14 cellular contexts compared by ENCODE assay signal in the genomic region with DNA sequence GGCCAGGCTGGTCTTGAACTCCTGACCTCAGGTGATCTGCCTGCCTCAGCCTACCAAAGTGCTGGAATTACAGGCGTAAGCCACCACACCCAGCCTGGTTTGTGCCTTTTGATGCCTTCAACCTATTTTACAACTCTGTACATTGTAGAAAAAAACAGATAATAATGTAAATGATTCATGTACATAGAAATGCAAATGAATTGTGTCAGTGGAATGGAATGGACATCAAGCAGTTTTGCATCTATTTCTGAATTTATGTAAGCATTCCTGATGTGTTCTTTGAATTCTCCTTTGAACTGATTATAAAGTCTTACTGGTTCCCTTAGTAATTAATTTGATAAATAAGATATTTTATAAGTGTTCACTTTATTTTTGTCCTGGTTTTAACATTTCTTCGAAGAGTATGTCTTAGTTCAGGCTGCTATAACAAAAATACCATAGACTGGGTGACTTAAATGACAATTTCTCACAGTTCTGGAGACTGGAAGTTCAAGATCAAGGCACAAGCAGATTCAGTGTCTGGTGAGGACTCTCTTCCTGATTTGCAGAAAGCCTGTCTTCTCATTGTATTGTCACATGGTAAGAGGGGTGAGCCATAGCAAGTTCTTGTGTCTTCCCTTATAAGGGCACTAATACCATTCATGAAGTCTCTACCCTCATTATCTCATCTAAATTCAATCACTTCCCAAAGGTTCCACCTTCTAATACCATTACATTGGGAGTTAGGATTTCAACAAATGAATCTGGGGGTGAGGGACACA.
A peak's percentile ranks its signal among the peaks of the same experiment; 100 is the strongest.
DNase-seq lines count a peak whose midpoint lies in the region; ATAC-seq lines count a peak whose summit lies in the region.
"Had no signal": no experiment of that assay in that cellular context is flagged by ENCODE, and none has a peak within 500 bp of the region (broad histone marks: within the 10 kb centered on the region; RNA-seq: fewer than 3 reads in every experiment).

No MANE protein-coding gene starts in this region.

- no peak overlapping the region for H3K4me2 ChIP-seq in mesenchymal stem cell (ENCODE audit: low read length, poor library complexity, severe bottlenecking)
- H3K4me2 ChIP-seq: BLaER1 had no signal

- H2AFZ ChIP-seq in mesenchymal stem cell (ENCODE audit: low read depth, low read length), result no peak overlapping the region

- peaks cover 2% of the 10 kb centered on the region for H3K4me1 ChIP-seq in mesenchymal stem cell (ENCODE audit: control insufficient read depth, insufficient read depth, low read depth, low read length)
- H3K4me1 ChIP-seq: BLaER1 had no signal

- H3K27me3 Mint-ChIP-seq in dendritic cell treated with granulocyte-macrophage colony-stimulating factor and Interleukin-4, amounts not matched to agents 40 ng/mL and 50 ng/mL, for 4 days, result no peaks in the 10 kb centered on the region

- no peaks in the 10 kb centered on the region for H3K9me3 ChIP-seq in mesenchymal stem cell (ENCODE audit: control insufficient read depth, low read length)
- H3K9me3 ChIP-seq: BLaER1 had no signal

- peaks cover 0 to 4% of the 10 kb centered on the region in 2 experiments for H3K27me3 ChIP-seq in mesenchymal stem cell (ENCODE audit: control insufficient read depth in 1 of 2, insufficient read depth in 1 of 2, low read length in 2 of 2)

- ATAC-seq in GM21381 (IDR thresholded peaks at IDR 0.05; ENCODE audit: unreplicated experiment), result no peak

- no peak overlapping the region for H4K8ac ChIP-seq in mesenchymal stem cell (ENCODE audit: low read length)

- no peak overlapping the region for H3K9ac ChIP-seq in mesenchymal stem cell (ENCODE audit: low read length)
- H3K9ac ChIP-seq: BLaER1 had no signal

- no peak overlapping the region for H3K4ac ChIP-seq in mesenchymal stem cell (ENCODE audit: low read depth in 1 of 2, low read length in 2 of 2)

- no peak overlapping the region for H3K23ac ChIP-seq in mesenchymal stem cell (ENCODE audit: low read length in 2 of 2)

- H3K18ac ChIP-seq in mesenchymal stem cell (ENCODE audit: low read depth in 1 of 2, low read length in 2 of 2), result no peak overlapping the region

- H3K36me3 Mint-ChIP-seq in dendritic cell treated with granulocyte-macrophage colony-stimulating factor and Interleukin-4, amounts not matched to agents 40 ng/mL and 50 ng/mL, for 4 days (ENCODE audit: low read depth), result no peaks in the 10 kb centered on the region

- no peaks in the 10 kb centered on the region for H3K36me3 ChIP-seq in mesenchymal stem cell (ENCODE audit: control insufficient read depth in 1 of 2, insufficient read depth in 2 of 2, low read depth in 1 of 2, low read length in 2 of 2)
- H3K36me3 ChIP-seq: BLaER1 had no signal

- DNase-seq in ELR (ENCODE audit: low read depth), result peak; percentile 70
- peak; percentile 19 for DNase-seq in RKO (ENCODE audit: low spot score)
- DNase-seq in mesenchymal stem cell, result peak; percentile 5
- DNase-seq in SW 1271 (lab: John Stamatoyannopoulos, UW), result no peak
- DNase-seq in stimulated activated CD4-positive, alpha-beta T cell treated with anti-CD3 and anti-CD28 coated beads, Interleukin-12 subunit alpha, Interleukin-12 subunit beta, amount 100 ng/mL, for 4 hours, result no peak
- DNase-seq in DMS79 treated with DMSO at 0.1 percent for 48 hours (lab: John Stamatoyannopoulos, UW), result no peak
- DNase-seq: DMS 273 treated with DMSO at 0.1 percent for 48 hours; KBM-7; NCI-H2227 treated with DMSO at 0.1 percent for 48 hours; NCI-H526 treated with DMSO at 0.1 percent for 48 hours; NK-92 treated with Interleukin-12 subunit alpha and Interleukin-12 subunit beta, amount 100 ng/mL, for 24 hours had no signal

- H3K14ac ChIP-seq in mesenchymal stem cell (ENCODE audit: low read length in 2 of 2), result no peak overlapping the region

- H3K9me3 Mint-ChIP-seq in dendritic cell treated with granulocyte-macrophage colony-stimulating factor and Interleukin-4, amounts not matched to agents 40 ng/mL and 50 ng/mL, for 4 days, result no peaks in the 10 kb centered on the region

- no peak overlapping the region for H3K4me3 ChIP-seq in mesenchymal stem cell (ENCODE audit: insufficient read depth in 1 of 2, low read depth in 1 of 2, low read length in 2 of 2)
- H3K4me3 ChIP-seq: BLaER1 had no signal

- intact Hi-C loops in dendritic cell treated with granulocyte-macrophage colony-stimulating factor and Interleukin-4, amounts not matched to agents 40 ng/mL and 50 ng/mL, for 4 days (cut with micrococcal nuclease), result no loop called here

- H3K4me1 Mint-ChIP-seq in dendritic cell treated with granulocyte-macrophage colony-stimulating factor and Interleukin-4, amounts not matched to agents 40 ng/mL and 50 ng/mL, for 4 days (ENCODE audit: low read depth), result peaks cover 24% of the 10 kb centered on the region

- H2BK5ac ChIP-seq in mesenchymal stem cell (ENCODE audit: low read depth, low read length, poor library complexity, severe bottlenecking), result no peak overlapping the region

- no peak overlapping the region for H2BK15ac ChIP-seq in mesenchymal stem cell (ENCODE audit: low read depth, poor library complexity, severe bottlenecking)

- no peak overlapping the region for H2BK12ac ChIP-seq in mesenchymal stem cell (ENCODE audit: low read length in 2 of 2)

- WGBS in mesenchymal stem cell, result no CpG with 5 or more reads among the region's 2 CpGs

- no peak overlapping the region for H2BK120ac ChIP-seq in mesenchymal stem cell (ENCODE audit: low read depth, low read length)

- H3K4me3 Mint-ChIP-seq in dendritic cell treated with granulocyte-macrophage colony-stimulating factor and Interleukin-4, amounts not matched to agents 40 ng/mL and 50 ng/mL, for 4 days, result no peak overlapping the region

- H3K79me1 ChIP-seq in mesenchymal stem cell (replicated peaks; ENCODE audit: low read length, poor library complexity, severe bottlenecking), result no peaks in the 10 kb centered on the region

- H3K27ac ChIP-seq in mesenchymal stem cell (ENCODE audit: low read length, poor library complexity, severe bottlenecking), result no peak overlapping the region
- H3K27ac ChIP-seq: BLaER1 had no signal

- H3K27ac Mint-ChIP-seq in dendritic cell treated with granulocyte-macrophage colony-stimulating factor and Interleukin-4, amounts not matched to agents 40 ng/mL and 50 ng/mL, for 4 days, result peak overlapping the region; percentile 22

- no peak overlapping the region for H2AK5ac ChIP-seq in mesenchymal stem cell (ENCODE audit: low read length, severe bottlenecking)

- no peak overlapping the region for H4K91ac ChIP-seq in mesenchymal stem cell (ENCODE audit: low read length)

Comparison
In these comparisons a context has a peak if more than half of its experiments do, and no peak if none do; other contexts are left out.
1. DNase-seq: peak in ELR (single experiment), RKO (single experiment) and mesenchymal stem cell (single experiment); none in SW 1271 (0 of 2), stimulated activated CD4-positive, alpha-beta T cell treated with anti-CD3 and anti-CD28 coated beads, Interleukin-12 subunit alpha, Interleukin-12 subunit beta, amount 100 ng/mL, for 4 hours (single experiment) and DMS79 treated with DMSO at 0.1 percent for 48 hours (single experiment).